In the genomic region with DNA sequence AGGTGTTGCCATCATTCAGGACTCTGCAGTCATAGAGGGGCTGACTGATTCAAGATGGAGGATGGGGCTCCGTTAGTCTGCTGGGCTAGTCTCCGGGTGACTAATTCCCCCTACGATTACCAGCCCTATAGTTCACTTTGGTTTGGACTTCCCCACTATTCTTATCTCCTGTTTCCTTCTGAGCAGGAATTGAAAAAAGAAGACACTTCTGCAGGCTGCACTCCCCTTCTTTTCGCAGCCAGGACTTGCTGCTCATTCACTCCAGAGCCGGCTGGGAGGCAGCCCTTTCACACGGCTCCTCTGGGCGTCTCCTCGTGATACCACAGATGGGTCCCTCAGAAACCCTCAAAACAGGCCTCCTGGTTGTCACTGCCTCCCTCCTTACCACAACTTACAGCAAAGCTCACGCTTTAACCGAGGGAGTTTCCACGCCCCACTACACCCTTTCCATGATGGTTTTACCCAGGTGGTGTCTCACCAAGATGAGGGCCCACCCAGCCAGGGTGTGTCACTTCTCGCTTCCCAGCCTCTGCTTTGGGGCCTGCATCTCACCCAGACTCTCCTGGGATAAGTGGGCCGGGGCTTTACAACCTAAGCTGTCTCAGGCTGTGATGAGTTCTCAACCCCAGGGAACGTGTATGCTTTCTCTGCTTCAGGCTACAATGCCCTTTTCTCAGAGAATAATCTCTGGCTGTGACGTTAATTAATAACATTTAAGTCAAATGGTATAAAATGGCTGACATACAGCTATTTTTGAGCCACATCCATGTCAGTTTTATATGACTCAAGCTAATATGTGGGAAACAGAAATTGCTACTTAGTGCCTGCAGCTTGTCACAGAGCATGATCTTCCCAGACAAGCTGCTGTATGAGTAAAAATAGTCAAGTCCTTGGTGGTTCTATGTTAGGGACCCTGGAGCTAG, we compare ENCODE assay signal across 11 cellular contexts. TPM values are rescaled to one million over a fixed set of nuclear protein-coding genes. Genes with fewer than 3 reads are reported as not detected.
DNase-seq lines count a peak whose midpoint lies in the region; ATAC-seq and TF ChIP-seq lines count a peak whose summit lies in the region.
"Had no signal": no experiment of that assay in that cellular context is flagged by ENCODE, and none has a peak within 500 bp of the region (broad histone marks: within the 10 kb centered on the region; RNA-seq: fewer than 3 reads in every experiment).

No MANE protein-coding gene starts in this region.

- no peaks in the 10 kb centered on the region for H3K36me3 ChIP-seq in mucosa of descending colon (ENCODE audit: low read depth)

- H3K4me3 ChIP-seq in mucosa of descending colon: no peak overlapping the region

- ATAC-seq in mucosa of descending colon (peak; percentile 31), left colon (no peak)
- ATAC-seq: esophagus mucosa, left ventricle myocardium superior had no signal

- TF ChIP-seq CTCF in mucosa of descending colon (IDR thresholded peaks at IDR 0.05): no peak

- intact Hi-C loops in mucosa of descending colon (cut with DNase I, micrococcal nuclease) (no loop called here), left colon (cut with DNase I, micrococcal nuclease) (no loop called here)

- DNase-seq in OCI-M1 (lab: John Stamatoyannopoulos, UW) (peak; percentile 54), activated T-cell treated with anti-CD3 and anti-CD28 coated beads for 1 hour (ENCODE audit: low read depth) (peak; percentile 36), mucosa of descending colon (no peak), NOMO-1 treated with dmso at 0.1 percent for 144 hours (lab: John Stamatoyannopoulos, UW; ENCODE audit: unreplicated experiment) (no peak), HuH-7.5 (ENCODE audit: low spot score) (no peak), NCI-H526 treated with DMSO at 0.1 percent for 48 hours (lab: John Stamatoyannopoulos, UW) (no peak), left colon (no peak)
- DNase-seq in stimulated activated CD8-positive, alpha-beta memory T cell treated with anti-CD3 and anti-CD28 coated beads, Interleukin-7, amount 100 ng/mL, for 4 hours (ENCODE audit: low read depth in 2 of 2): peak; percentile 75 to 82
- DNase-seq: left ventricle myocardium superior, NCI-H1436 treated with DMSO at 0.1 percent for 48 hours had no signal

- no peaks in the 10 kb centered on the region for H3K4me1 ChIP-seq in mucosa of descending colon (ENCODE audit: low read depth)

- H3K9me3 ChIP-seq in mucosa of descending colon: no peaks in the 10 kb centered on the region

RNA-seq across cellular contexts. Expression of a gene that starts 11.9 kb away (rescaled TPM):
- total RNA-seq in mucosa of descending colon: under 1 TPM; 0.67 to 0.94 (median 0.70) TPM
- under 1 TPM; 0.24 to 0.59 TPM for total RNA-seq in left colon

Comparison
In these comparisons a context has a peak if more than half of its experiments do, and no peak if none do; other contexts are left out.
1. DNase-seq: peak in OCI-M1 (single experiment), activated T-cell treated with anti-CD3 and anti-CD28 coated beads for 1 hour (single experiment) and stimulated activated CD8-positive, alpha-beta memory T cell treated with anti-CD3 and anti-CD28 coated beads, Interleukin-7, amount 100 ng/mL, for 4 hours (2 of 2); none in mucosa of descending colon (0 of 3), NOMO-1 treated with dmso at 0.1 percent for 144 hours (single experiment), HuH-7.5 (single experiment), NCI-H526 treated with DMSO at 0.1 percent for 48 hours (single experiment) and left colon (0 of 2).